In genomic region chr5:160369990-160370712, GRCh38 we compare ENCODE assay signal across 2 cellular contexts.
TF ChIP-seq lines count a peak whose summit lies in the region.

A gene with protein sequence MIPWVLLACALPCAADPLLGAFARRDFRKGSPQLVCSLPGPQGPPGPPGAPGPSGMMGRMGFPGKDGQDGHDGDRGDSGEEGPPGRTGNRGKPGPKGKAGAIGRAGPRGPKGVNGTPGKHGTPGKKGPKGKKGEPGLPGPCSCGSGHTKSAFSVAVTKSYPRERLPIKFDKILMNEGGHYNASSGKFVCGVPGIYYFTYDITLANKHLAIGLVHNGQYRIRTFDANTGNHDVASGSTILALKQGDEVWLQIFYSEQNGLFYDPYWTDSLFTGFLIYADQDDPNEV (minus strand): TSS chr5:160370626. CDS start chr5:160355011, 15,615 bp downstream.

TF ChIP-seq in GM23338, 12 proteins besides CTCF, POLR2A, EP300 and RAD21 (continued from another document):
- TF ChIP-seq REST (IDR thresholded peaks at IDR 0.05; ENCODE audit: unreplicated experiment): no peak
- no peak for TF ChIP-seq ZNF114 (CRISPR knock-in tag; IDR thresholded peaks at IDR 0.05)
- no peak for TF ChIP-seq EZH2phosphoT487 (IDR thresholded peaks at IDR 0.05; ENCODE audit: unreplicated experiment)
- TF ChIP-seq, protein P1, sequence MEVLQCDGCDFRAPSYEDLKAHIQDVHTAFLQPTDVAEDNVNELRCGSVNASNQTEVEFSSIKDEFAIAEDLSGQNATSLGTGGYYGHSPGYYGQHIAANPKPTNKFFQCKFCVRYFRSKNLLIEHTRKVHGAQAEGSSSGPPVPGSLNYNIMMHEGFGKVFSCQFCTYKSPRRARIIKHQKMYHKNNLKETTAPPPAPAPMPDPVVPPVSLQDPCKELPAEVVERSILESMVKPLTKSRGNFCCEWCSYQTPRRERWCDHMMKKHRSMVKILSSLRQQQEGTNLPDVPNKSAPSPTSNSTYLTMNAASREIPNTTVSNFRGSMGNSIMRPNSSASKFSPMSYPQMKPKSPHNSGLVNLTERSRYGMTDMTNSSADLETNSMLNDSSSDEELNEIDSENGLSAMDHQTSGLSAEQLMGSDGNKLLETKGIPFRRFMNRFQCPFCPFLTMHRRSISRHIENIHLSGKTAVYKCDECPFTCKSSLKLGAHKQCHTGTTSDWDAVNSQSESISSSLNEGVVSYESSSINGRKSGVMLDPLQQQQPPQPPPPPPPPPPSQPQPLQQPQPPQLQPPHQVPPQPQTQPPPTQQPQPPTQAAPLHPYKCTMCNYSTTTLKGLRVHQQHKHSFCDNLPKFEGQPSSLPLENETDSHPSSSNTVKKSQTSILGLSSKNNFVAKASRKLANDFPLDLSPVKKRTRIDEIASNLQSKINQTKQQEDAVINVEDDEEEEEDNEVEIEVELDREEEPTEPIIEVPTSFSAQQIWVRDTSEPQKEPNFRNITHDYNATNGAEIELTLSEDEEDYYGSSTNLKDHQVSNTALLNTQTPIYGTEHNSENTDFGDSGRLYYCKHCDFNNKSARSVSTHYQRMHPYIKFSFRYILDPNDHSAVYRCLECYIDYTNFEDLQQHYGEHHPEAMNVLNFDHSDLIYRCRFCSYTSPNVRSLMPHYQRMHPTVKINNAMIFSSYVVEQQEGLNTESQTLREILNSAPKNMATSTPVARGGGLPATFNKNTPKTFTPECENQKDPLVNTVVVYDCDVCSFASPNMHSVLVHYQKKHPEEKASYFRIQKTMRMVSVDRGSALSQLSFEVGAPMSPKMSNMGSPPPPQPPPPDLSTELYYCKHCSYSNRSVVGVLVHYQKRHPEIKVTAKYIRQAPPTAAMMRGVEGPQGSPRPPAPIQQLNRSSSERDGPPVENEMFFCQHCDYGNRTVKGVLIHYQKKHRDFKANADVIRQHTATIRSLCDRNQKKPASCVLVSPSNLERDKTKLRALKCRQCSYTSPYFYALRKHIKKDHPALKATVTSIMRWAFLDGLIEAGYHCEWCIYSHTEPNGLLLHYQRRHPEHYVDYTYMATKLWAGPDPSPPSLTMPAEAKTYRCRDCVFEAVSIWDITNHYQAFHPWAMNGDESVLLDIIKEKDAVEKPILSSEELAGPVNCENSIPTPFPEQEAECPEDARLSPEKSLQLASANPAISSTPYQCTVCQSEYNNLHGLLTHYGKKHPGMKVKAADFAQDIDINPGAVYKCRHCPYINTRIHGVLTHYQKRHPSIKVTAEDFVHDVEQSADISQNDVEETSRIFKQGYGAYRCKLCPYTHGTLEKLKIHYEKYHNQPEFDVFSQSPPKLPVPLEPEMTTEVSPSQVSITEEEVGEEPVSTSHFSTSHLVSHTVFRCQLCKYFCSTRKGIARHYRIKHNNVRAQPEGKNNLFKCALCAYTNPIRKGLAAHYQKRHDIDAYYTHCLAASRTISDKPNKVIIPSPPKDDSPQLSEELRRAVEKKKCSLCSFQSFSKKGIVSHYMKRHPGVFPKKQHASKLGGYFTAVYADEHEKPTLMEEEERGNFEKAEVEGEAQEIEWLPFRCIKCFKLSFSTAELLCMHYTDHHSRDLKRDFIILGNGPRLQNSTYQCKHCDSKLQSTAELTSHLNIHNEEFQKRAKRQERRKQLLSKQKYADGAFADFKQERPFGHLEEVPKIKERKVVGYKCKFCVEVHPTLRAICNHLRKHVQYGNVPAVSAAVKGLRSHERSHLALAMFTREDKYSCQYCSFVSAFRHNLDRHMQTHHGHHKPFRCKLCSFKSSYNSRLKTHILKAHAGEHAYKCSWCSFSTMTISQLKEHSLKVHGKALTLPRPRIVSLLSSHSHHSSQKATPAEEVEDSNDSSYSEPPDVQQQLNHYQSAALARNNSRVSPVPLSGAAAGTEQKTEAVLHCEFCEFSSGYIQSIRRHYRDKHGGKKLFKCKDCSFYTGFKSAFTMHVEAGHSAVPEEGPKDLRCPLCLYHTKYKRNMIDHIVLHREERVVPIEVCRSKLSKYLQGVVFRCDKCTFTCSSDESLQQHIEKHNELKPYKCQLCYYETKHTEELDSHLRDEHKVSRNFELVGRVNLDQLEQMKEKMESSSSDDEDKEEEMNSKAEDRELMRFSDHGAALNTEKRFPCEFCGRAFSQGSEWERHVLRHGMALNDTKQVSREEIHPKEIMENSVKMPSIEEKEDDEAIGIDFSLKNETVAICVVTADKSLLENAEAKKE (CRISPR knock-in tag; IDR thresholded peaks at IDR 0.05): no peak
- no peak for TF ChIP-seq POLR2AphosphoS5 (IDR thresholded peaks at IDR 0.05; ENCODE audit: low read depth)
- no peak for TF ChIP-seq EZH2 (IDR thresholded peaks at IDR 0.05; ENCODE audit: low read depth, unreplicated experiment)
- no peak for TF ChIP-seq ZNF331 (CRISPR knock-in tag; IDR thresholded peaks at IDR 0.05; ENCODE audit: low read depth)
- TF ChIP-seq JUNB (IDR thresholded peaks at IDR 0.05; ENCODE audit: unreplicated experiment): no peak
- no peak for TF ChIP-seq STAT1 (IDR thresholded peaks at IDR 0.05; ENCODE audit: unreplicated experiment)
- TF ChIP-seq, protein P2, sequence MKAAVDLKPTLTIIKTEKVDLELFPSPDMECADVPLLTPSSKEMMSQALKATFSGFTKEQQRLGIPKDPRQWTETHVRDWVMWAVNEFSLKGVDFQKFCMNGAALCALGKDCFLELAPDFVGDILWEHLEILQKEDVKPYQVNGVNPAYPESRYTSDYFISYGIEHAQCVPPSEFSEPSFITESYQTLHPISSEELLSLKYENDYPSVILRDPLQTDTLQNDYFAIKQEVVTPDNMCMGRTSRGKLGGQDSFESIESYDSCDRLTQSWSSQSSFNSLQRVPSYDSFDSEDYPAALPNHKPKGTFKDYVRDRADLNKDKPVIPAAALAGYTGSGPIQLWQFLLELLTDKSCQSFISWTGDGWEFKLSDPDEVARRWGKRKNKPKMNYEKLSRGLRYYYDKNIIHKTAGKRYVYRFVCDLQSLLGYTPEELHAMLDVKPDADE (IDR thresholded peaks at IDR 0.05): no peak

TF ChIP-seq in SK-N-SH, 30 proteins besides CTCF, POLR2A, EP300 and RAD21 (continued from another document):
- TF ChIP-seq, protein P3, sequence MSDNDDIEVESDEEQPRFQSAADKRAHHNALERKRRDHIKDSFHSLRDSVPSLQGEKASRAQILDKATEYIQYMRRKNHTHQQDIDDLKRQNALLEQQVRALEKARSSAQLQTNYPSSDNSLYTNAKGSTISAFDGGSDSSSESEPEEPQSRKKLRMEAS (IDR thresholded peaks at IDR 0.05; ENCODE audit: low read depth): peak; percentile 96
- TF ChIP-seq, protein P4, sequence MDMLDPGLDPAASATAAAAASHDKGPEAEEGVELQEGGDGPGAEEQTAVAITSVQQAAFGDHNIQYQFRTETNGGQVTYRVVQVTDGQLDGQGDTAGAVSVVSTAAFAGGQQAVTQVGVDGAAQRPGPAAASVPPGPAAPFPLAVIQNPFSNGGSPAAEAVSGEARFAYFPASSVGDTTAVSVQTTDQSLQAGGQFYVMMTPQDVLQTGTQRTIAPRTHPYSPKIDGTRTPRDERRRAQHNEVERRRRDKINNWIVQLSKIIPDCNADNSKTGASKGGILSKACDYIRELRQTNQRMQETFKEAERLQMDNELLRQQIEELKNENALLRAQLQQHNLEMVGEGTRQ (IDR thresholded peaks at IDR 0.05; ENCODE audit: borderline replicate concordance, low read depth, low read length): peak; percentile 57
- peak; percentile 8; the same call in 1 of the 2 replicates for TF ChIP-seq NFIC (IDR thresholded peaks at IDR 0.05; ENCODE audit: borderline replicate concordance)
- TF ChIP-seq TEAD4 (IDR thresholded peaks at IDR 0.05; ENCODE audit: borderline replicate concordance, insufficient read depth): 0 out of 2 replicates have a peak, but pooled peaks have one; percentile 34
